ENCODE assay signal across 20 cellular contexts in genomic region chr13:74092711-74093110, GRCh38. TPM values are rescaled to one million over a fixed set of nuclear protein-coding genes. Genes with fewer than 3 reads are reported as not detected.
DNase-seq lines count a peak whose midpoint lies in the region; ATAC-seq and TF ChIP-seq lines count a peak whose summit lies in the region.
"Had no signal": no experiment of that assay in that cellular context is flagged by ENCODE, and none has a peak within 500 bp of the region (broad histone marks: within the 10 kb centered on the region; RNA-seq: fewer than 3 reads in every experiment).

No MANE protein-coding gene starts in this region.

- H3K4me1 Mint-ChIP-seq in activated T-cell treated with anti-CD3 and anti-CD28 coated beads, Interleukin-2, amount 50 U/mL, for 24 hours (ENCODE audit: low read depth): peaks cover 76% of the 10 kb centered on the region
- peaks cover 73% of the 10 kb centered on the region for H3K4me1 Mint-ChIP-seq in activated T-cell treated with anti-CD3 and anti-CD28 coated beads, Interleukin-2, amount 50 U/mL, for 4 hours (ENCODE audit: low read depth)
- H3K4me1 Mint-ChIP-seq in stimulated activated naive B cell treated with anti-CD40 and anti-IgM and Interleukin-4, amounts not matched to agents 10 μg/mL and 1 μg/mL and 100 μg/mL, for 72 hours: peaks cover 29 to 60% of the 10 kb centered on the region in 2 donors
- H3K4me1 Mint-ChIP-seq: endodermal cell had no signal

- ATAC-seq in activated T-cell treated with anti-CD3 and anti-CD28 coated beads, Interleukin-2, amount 50 U/mL, for 4 hours: no peak
- ATAC-seq in stimulated activated naive B cell treated with anti-CD40 and anti-IgM and Interleukin-4, amounts not matched to agents 10 μg/mL and 1 μg/mL and 100 μg/mL, for 72 hours (replicated peaks): no peak
- ATAC-seq: A549, mucosa of descending colon had no signal

- H3K4me2 ChIP-seq in OCI-LY3 (ENCODE audit: low read length): peak overlapping the region; percentile 32
- H3K4me2 ChIP-seq: A549 had no signal

- no peaks in the 10 kb centered on the region for H3K27me3 Mint-ChIP-seq in activated T-cell treated with anti-CD3 and anti-CD28 coated beads, Interleukin-2, amount 50 U/mL, for 24 hours
- H3K27me3 Mint-ChIP-seq in activated T-cell treated with anti-CD3 and anti-CD28 coated beads, Interleukin-2, amount 50 U/mL, for 4 hours (ENCODE audit: low read depth): no peaks in the 10 kb centered on the region
- no peaks in the 10 kb centered on the region for H3K27me3 Mint-ChIP-seq in stimulated activated naive B cell treated with anti-CD40 and anti-IgM and Interleukin-4, amounts not matched to agents 10 μg/mL and 1 μg/mL and 100 μg/mL, for 72 hours

- no peaks in the 10 kb centered on the region for H3K9me3 ChIP-seq in OCI-LY3 (ENCODE audit: insufficient read depth, low read length)
- H3K9me3 ChIP-seq: A549, mucosa of descending colon, upper lobe of left lung had no signal

- peaks cover 5% of the 10 kb centered on the region for H3K36me3 ChIP-seq in OCI-LY3 (replicated peaks; ENCODE audit: low read depth, low read length)
- H3K36me3 ChIP-seq: upper lobe of left lung had no signal

- no peak overlapping the region for H2AFZ ChIP-seq in OCI-LY3 (ENCODE audit: low read depth, low read length)

- H3K36me3 Mint-ChIP-seq in activated T-cell treated with anti-CD3 and anti-CD28 coated beads, Interleukin-2, amount 50 U/mL, for 24 hours (ENCODE audit: low read depth): no peaks in the 10 kb centered on the region
- no peaks in the 10 kb centered on the region for H3K36me3 Mint-ChIP-seq in activated T-cell treated with anti-CD3 and anti-CD28 coated beads, Interleukin-2, amount 50 U/mL, for 4 hours (ENCODE audit: insufficient read depth)
- H3K36me3 Mint-ChIP-seq in stimulated activated naive B cell treated with anti-CD40 and anti-IgM and Interleukin-4, amounts not matched to agents 10 μg/mL and 1 μg/mL and 100 μg/mL, for 72 hours: peaks cover 9 to 12% of the 10 kb centered on the region in 2 donors

- H3K9ac ChIP-seq in OCI-LY3 (ENCODE audit: low read length): no peak overlapping the region

- no peaks in the 10 kb centered on the region for H3K9me3 Mint-ChIP-seq in activated T-cell treated with anti-CD3 and anti-CD28 coated beads, Interleukin-2, amount 50 U/mL, for 24 hours
- no peaks in the 10 kb centered on the region for H3K9me3 Mint-ChIP-seq in activated T-cell treated with anti-CD3 and anti-CD28 coated beads, Interleukin-2, amount 50 U/mL, for 4 hours
- no peaks in the 10 kb centered on the region for H3K9me3 Mint-ChIP-seq in stimulated activated naive B cell treated with anti-CD40 and anti-IgM and Interleukin-4, amounts not matched to agents 10 μg/mL and 1 μg/mL and 100 μg/mL, for 72 hours
- H3K9me3 Mint-ChIP-seq: endodermal cell; T-helper 1 cell treated with Interleukin-12 subunit alpha and Interleukin-12 subunit beta and Interleukin-4 antibody, amounts not matched to agents 30 μg/mL and 1 μg/mL, for 36 hours had no signal

- H3K4me3 Mint-ChIP-seq in activated T-cell treated with anti-CD3 and anti-CD28 coated beads, Interleukin-2, amount 50 U/mL, for 24 hours: peak overlapping the region; percentile 11
- no peak overlapping the region for H3K4me3 Mint-ChIP-seq in activated T-cell treated with anti-CD3 and anti-CD28 coated beads, Interleukin-2, amount 50 U/mL, for 4 hours
- no peak overlapping the region for H3K4me3 Mint-ChIP-seq in stimulated activated naive B cell treated with anti-CD40 and anti-IgM and Interleukin-4, amounts not matched to agents 10 μg/mL and 1 μg/mL and 100 μg/mL, for 72 hours
- H3K4me3 Mint-ChIP-seq: endodermal cell; T-helper 1 cell treated with Interleukin-12 subunit alpha and Interleukin-12 subunit beta and Interleukin-4 antibody, amounts not matched to agents 30 μg/mL and 1 μg/mL, for 36 hours had no signal

- no peaks in the 10 kb centered on the region for H3K27me3 ChIP-seq in OCI-LY3 (ENCODE audit: low read depth, low read length)
- H3K27me3 ChIP-seq: upper lobe of left lung had no signal

- DNase-seq in activated T-cell treated with anti-CD3 and anti-CD28 coated beads, Interleukin-2, amount 50 U/mL, for 24 hours: no peak
- no peak for DNase-seq in activated T-cell treated with anti-CD3 and anti-CD28 coated beads, Interleukin-2, amount 50 U/mL, for 4 hours
- DNase-seq in germinal center (ENCODE audit: low spot score): peak; percentile 25
- no peak for DNase-seq in stimulated activated naive B cell treated with anti-CD40 and anti-IgM and Interleukin-4, amounts not matched to agents 10 μg/mL and 1 μg/mL and 100 μg/mL, for 72 hours
- DNase-seq in NCI-H446 treated with DMSO at 0.1 percent for 48 hours (lab: John Stamatoyannopoulos, UW): no peak
- DNase-seq in activated CD4-positive, CD25-positive, alpha-beta regulatory T cell (lab: John Stamatoyannopoulos, UW): no peak
- no peak for DNase-seq in LoVo (ENCODE audit: low spot score)
- DNase-seq: activated CD8-positive, alpha-beta memory T cell treated with anti-CD3 and anti-CD28 coated beads, Interleukin-2, amount 50 U/mL, for 48 hours; amygdala; cerebellar nuclear complex; endodermal cell; mucosa of descending colon; NCI-H146; NCI-H226; SHP77 treated with DMSO at 0.1 percent for 48 hours; small intestine; upper lobe of left lung had no signal

- peaks cover 27% of the 10 kb centered on the region; the same call in 1 of the 2 replicates for H4K20me1 ChIP-seq in OCI-LY3 (ENCODE audit: insufficient read depth, low read length)

- peaks cover 15% of the 10 kb centered on the region for H3K79me2 ChIP-seq in OCI-LY3 (ENCODE audit: low read length)

- H3K27ac ChIP-seq in OCI-LY3 (ENCODE audit: low read length): no peak overlapping the region
- H3K27ac ChIP-seq: A549, upper lobe of left lung had no signal

- peak overlapping the region; percentile 78 for H3K27ac Mint-ChIP-seq in activated T-cell treated with anti-CD3 and anti-CD28 coated beads, Interleukin-2, amount 50 U/mL, for 24 hours
- peak overlapping the region; percentile 77 for H3K27ac Mint-ChIP-seq in stimulated activated naive B cell treated with anti-CD40 and anti-IgM and Interleukin-4, amounts not matched to agents 10 μg/mL and 1 μg/mL and 100 μg/mL, for 72 hours
- H3K27ac Mint-ChIP-seq: endodermal cell; T-helper 1 cell treated with Interleukin-12 subunit alpha and Interleukin-12 subunit beta and Interleukin-4 antibody, amounts not matched to agents 30 μg/mL and 1 μg/mL, for 36 hours had no signal

- no peak for TF ChIP-seq CTCF in OCI-LY3 (IDR thresholded peaks at IDR 0.05; ENCODE audit: low read depth, low read length)

- H3K4me1 ChIP-seq in OCI-LY3 (ENCODE audit: low read length): peaks cover 9% of the 10 kb centered on the region
- H3K4me1 ChIP-seq: A549 had no signal

- H3K4me3 ChIP-seq in OCI-LY3 (ENCODE audit: low read length): no peak overlapping the region
- H3K4me3 ChIP-seq: A549, mucosa of descending colon, upper lobe of left lung had no signal

RNA-seq across cellular contexts. Expression of gene KLF12, which starts 41.5 kb away (rescaled TPM):
- total RNA-seq in activated T-cell treated with anti-CD3 and anti-CD28 coated beads, Interleukin-2, amount 50 U/mL, for 4 hours: 10 to 100 TPM in 2 of 3 donors, 1 to 10 TPM in 1; 7.4 to 12.3 (median 10.5) TPM
